Comparison of ENCODE assay signal across 10 cellular contexts in the genomic region with DNA sequence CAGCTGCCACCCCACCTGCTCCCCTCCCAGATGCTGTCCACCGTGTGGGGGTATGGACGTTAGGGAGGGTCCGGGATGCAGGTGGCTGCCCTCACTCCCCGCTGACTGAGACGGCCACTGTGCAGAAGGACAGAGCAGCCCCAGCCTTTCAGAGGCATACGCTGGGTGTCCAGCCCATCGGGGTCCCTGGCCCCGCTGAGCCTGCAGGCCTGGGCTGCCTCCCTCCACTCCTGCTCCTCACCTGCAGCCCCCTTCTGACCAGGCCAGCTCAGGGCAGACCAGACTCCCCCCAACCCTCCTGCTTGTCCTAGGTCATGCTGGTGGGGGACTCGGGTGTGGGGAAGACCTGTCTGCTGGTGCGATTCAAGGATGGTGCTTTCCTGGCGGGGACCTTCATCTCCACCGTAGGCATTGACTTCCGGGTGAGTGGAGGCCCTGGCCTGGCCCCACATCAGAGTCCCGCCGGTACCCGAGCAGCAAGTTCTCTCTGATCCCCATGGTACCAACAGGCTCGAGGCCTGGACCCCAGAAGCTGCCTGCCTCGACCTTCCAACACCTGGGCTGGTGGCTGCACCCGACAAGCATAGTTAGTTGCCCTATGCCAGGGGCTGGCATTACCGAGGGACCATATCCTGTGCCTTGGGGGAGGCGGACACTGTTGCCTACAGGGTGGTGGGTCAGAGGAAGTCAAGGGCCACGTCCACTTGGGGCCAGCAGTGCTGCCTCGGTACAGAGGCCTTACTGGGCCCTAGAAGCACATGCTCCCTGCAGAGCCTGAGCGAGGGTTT. TPM values are rescaled to one million over a fixed set of nuclear protein-coding genes. Genes with fewer than 3 reads are reported as not detected.
DNase-seq lines count a peak whose midpoint lies in the region; ATAC-seq and TF ChIP-seq lines count a peak whose summit lies in the region.
"Had no signal": no experiment of that assay in that cellular context is flagged by ENCODE, and none has a peak within 500 bp of the region (broad histone marks: within the 10 kb centered on the region; RNA-seq: fewer than 3 reads in every experiment).

No MANE protein-coding gene starts in this region.

- peaks cover 17 to 25% of the 10 kb centered on the region in 2 donors for H3K36me3 Mint-ChIP-seq in activated naive CD4-positive, alpha-beta T cell treated with anti-CD3 and anti-CD28 coated beads, Interleukin-2, amount 50 U/mL, for 72 hours

- H3K9me3 ChIP-seq in stomach = no peaks in the 10 kb centered on the region

- TF ChIP-seq POLR2A in Raji (IDR thresholded peaks at IDR 0.05; ENCODE audit: insufficient read depth, low read depth, low read length) (peak; percentile 35), stomach (IDR thresholded peaks at IDR 0.05) (no peak)

- H3K27me3 ChIP-seq in stomach = peaks cover 0 to 4% (median 0%) of the 10 kb centered on the region in 3 donors

- no peak for TF ChIP-seq CTCF in foreskin fibroblast (IDR thresholded peaks at IDR 0.05; ENCODE audit: low read depth, low read length)
- no peak for TF ChIP-seq CTCF in stomach (IDR thresholded peaks at IDR 0.05)

- ATAC-seq in activated naive CD4-positive, alpha-beta T cell treated with anti-CD3 and anti-CD28 coated beads, Interleukin-2, amount 50 U/mL, for 72 hours = no peak
- no peak for ATAC-seq in HG02970 (IDR thresholded peaks at IDR 0.05; ENCODE audit: low FRiP score, unreplicated experiment)

- H3K4me3 ChIP-seq in foreskin fibroblast (ENCODE audit: low read depth in 1 of 2, low read length in 2 of 2) (peak overlapping the region; percentile 40 to 44), stomach (peak overlapping the region in 2 of 4 donors; percentile 13 to 61)

- 51 to 55% (median 52%) methylated on average over 12 to 24 of the region's 24 CpGs for WGBS in stomach, 5 donors

- H3K27ac ChIP-seq in stomach = peak overlapping the region; percentile 73 to 97 (median 87)

- no peaks in the 10 kb centered on the region for H3K9me3 Mint-ChIP-seq in activated naive CD4-positive, alpha-beta T cell treated with anti-CD3 and anti-CD28 coated beads, Interleukin-2, amount 50 U/mL, for 72 hours
- H3K9me3 Mint-ChIP-seq: dendritic cell treated with granulocyte-macrophage colony-stimulating factor and Interleukin-4, amounts not matched to agents 40 ng/mL and 50 ng/mL, for 4 days had no signal

- no peak for TF ChIP-seq EP300 in stomach (IDR thresholded peaks at IDR 0.05)

- intact Hi-C loops in stomach (cut with DNase I; ENCODE audit: low total_unique reads) = loop anchor here (5.0 kb wide), 1 partner anchor 128 kb away; no protein-coding TSS in a partner anchor

- H3K27ac Mint-ChIP-seq in activated naive CD4-positive, alpha-beta T cell treated with anti-CD3 and anti-CD28 coated beads, Interleukin-2, amount 50 U/mL, for 72 hours = no peak overlapping the region
- H3K27ac Mint-ChIP-seq: dendritic cell treated with granulocyte-macrophage colony-stimulating factor and Interleukin-4, amounts not matched to agents 40 ng/mL and 50 ng/mL, for 4 days had no signal

- H3K4me1 ChIP-seq in stomach = peaks cover 64 to 84% (median 76%) of the 10 kb centered on the region in 4 donors

- peaks cover 8 to 13% (median 12%) of the 10 kb centered on the region in 4 donors for H3K36me3 ChIP-seq in stomach

- DNase-seq in activated naive CD4-positive, alpha-beta T cell treated with anti-CD3 and anti-CD28 coated beads, Interleukin-2, amount 50 U/mL, for 16 hours = peak; percentile 13
- no peak for DNase-seq in activated naive CD4-positive, alpha-beta T cell treated with anti-CD3 and anti-CD28 coated beads, Interleukin-2, amount 50 U/mL, for 72 hours (ENCODE audit: low spot score in 2 of 2)
- peak in 1 of 2 donors; percentile 36 for DNase-seq in foreskin fibroblast
- no peak for DNase-seq in stomach
- DNase-seq in iPS-NIHi11 (ENCODE audit: low spot score) = no peak
- no peak for DNase-seq in NCI-H1092 treated with DMSO at 0.1 percent for 48 hours (lab: John Stamatoyannopoulos, UW)
- DNase-seq: NCI-H1105 treated with DMSO at 0.1 percent for 48 hours had no signal

RNA-seq across cellular contexts. Expression of gene RAB26, which starts 1.4 kb away (rescaled TPM):
- under 1 TPM in 1 of 2 donors, not detected in 1; 0.80 TPM for total RNA-seq in activated naive CD4-positive, alpha-beta T cell treated with anti-CD3 and anti-CD28 coated beads, Interleukin-2, amount 50 U/mL, for 72 hours
- total RNA-seq in stomach = 100 to 1,000 TPM in 1 of 5 donors, 10 to 100 TPM in 1, not detected in 3; 27.2 to 114 TPM
- polyA plus RNA-seq in stomach = 10 to 100 TPM; 15.1 to 63.4 (median 20.3) TPM

RNA-seq across cellular contexts. Expression of gene TRAF7, which starts 5.8 kb away (rescaled TPM):
- 10 to 100 TPM; 67.7 to 92.0 TPM for total RNA-seq in activated naive CD4-positive, alpha-beta T cell treated with anti-CD3 and anti-CD28 coated beads, Interleukin-2, amount 50 U/mL, for 72 hours
- 100 to 1,000 TPM in 1 of 5 donors, 10 to 100 TPM in 4; 20.9 to 204 (median 58.9) TPM for total RNA-seq in stomach
- polyA plus RNA-seq in stomach = 10 to 100 TPM; 27.1 to 39.5 (median 37.3) TPM

RNA-seq across cellular contexts. Expression of gene PKD1, which starts 14.1 kb away (rescaled TPM):
- total RNA-seq in activated naive CD4-positive, alpha-beta T cell treated with anti-CD3 and anti-CD28 coated beads, Interleukin-2, amount 50 U/mL, for 72 hours = 10 to 100 TPM; 77.0 to 87.6 TPM
- 100 to 1,000 TPM in 3 of 5 donors, 10 to 100 TPM in 2; 88.5 to 776 (median 459) TPM for total RNA-seq in stomach
- 10 to 100 TPM; 10.4 to 58.9 (median 22.7) TPM for polyA plus RNA-seq in stomach

RNA-seq across cellular contexts. Expression of gene CASKIN1, which starts 46.6 kb away (rescaled TPM):
- 10 to 100 TPM in 1 of 2 donors, under 1 TPM in 1; 0.77 to 11.3 TPM for total RNA-seq in activated naive CD4-positive, alpha-beta T cell treated with anti-CD3 and anti-CD28 coated beads, Interleukin-2, amount 50 U/mL, for 72 hours
- under 1 TPM in 1 of 5 donors, not detected in 4; 0.73 TPM for total RNA-seq in stomach
- under 1 TPM; 0.15 to 0.55 (median 0.19) TPM for polyA plus RNA-seq in stomach

RNA-seq across cellular contexts. Expression of gene MLST8, which starts 55.4 kb away (rescaled TPM):
- total RNA-seq in activated naive CD4-positive, alpha-beta T cell treated with anti-CD3 and anti-CD28 coated beads, Interleukin-2, amount 50 U/mL, for 72 hours = 10 to 100 TPM; 49.5 to 52.2 TPM
- total RNA-seq in stomach = 100 to 1,000 TPM in 1 of 5 donors, 10 to 100 TPM in 3, 1 to 10 TPM in 1; 7.5 to 235 (median 56.2) TPM
- polyA plus RNA-seq in stomach = 10 to 100 TPM; 46.8 to 68.1 (median 55.3) TPM
